20 cellular contexts compared by ENCODE assay signal in genomic region chr7:106776618-106777347, GRCh38.
DNase-seq lines count a peak whose midpoint lies in the region; ATAC-seq, FAIRE-seq and TF ChIP-seq lines count a peak whose summit lies in the region.
"Had no signal": no experiment of that assay in that cellular context is flagged by ENCODE, and none has a peak within 500 bp of the region (broad histone marks: within the 10 kb centered on the region; RNA-seq: fewer than 3 reads in every experiment).

No MANE protein-coding gene starts in this region.

- H4K20me1 ChIP-seq in IMR-90 (ENCODE audit: insufficient read depth, low read length) (no peaks in the 10 kb centered on the region), K562 (replicated peaks; ENCODE audit: control insufficient read depth, insufficient read depth, low read length) (no peaks in the 10 kb centered on the region)
- H4K20me1 ChIP-seq: BLaER1 had no signal

- H2BK120ac ChIP-seq in IMR-90 (ENCODE audit: low read depth, low read length): peak overlapping the region; percentile 100

- intact Hi-C loops in IMR-90 (cut with micrococcal nuclease): no loop called here
- intact Hi-C loops in K562 (cut with micrococcal nuclease): loop anchor here (10.0 kb wide), 1 partner anchor 492 kb away; the partner anchor contains the start of gene NAMPT
- intact Hi-C loops in CD4-positive, alpha-beta T cell (cut with DNase I, micrococcal nuclease): no loop called here

- BruUV-seq in IMR-90 (replicated peaks; lab: Mats Ljungman, UMichigan): no TSS peak
- no TSS peak for BruUV-seq in K562 (replicated peaks; lab: Mats Ljungman, UMichigan)

- H3K56ac ChIP-seq in IMR-90 (ENCODE audit: extremely low read depth, insufficient read depth, low read length): no peak overlapping the region

- peak overlapping the region; percentile 96; the same call in 2 of the 3 replicates for H2BK15ac ChIP-seq in IMR-90 (ENCODE audit: low read depth, low read length)

- peaks cover 69% of the 10 kb centered on the region for H3K79me2 ChIP-seq in K562 (ENCODE audit: control insufficient read depth, insufficient read depth, low read length)

- H4K91ac ChIP-seq in IMR-90 (ENCODE audit: insufficient read depth, low read depth, low read length): peak overlapping the region; percentile 96

- H3K4me3 Mint-ChIP-seq in activated T-cell treated with anti-CD3 and anti-CD28 coated beads, Interleukin-2, amount 50 U/mL, for 72 hours: no peak overlapping the region
- H3K4me3 Mint-ChIP-seq in nephron progenitor cell: no peak overlapping the region
- no peak overlapping the region for H3K4me3 Mint-ChIP-seq in CD4-positive, alpha-beta T cell
- H3K4me3 Mint-ChIP-seq: CD4-positive, CD25-positive, alpha-beta regulatory T cell had no signal

- dilution Hi-C loops in IMR-90 (cut with HindIII; ENCODE audit: low sequenced_read_pairs, unreplicated experiment): no loop called here

- peaks cover 47% of the 10 kb centered on the region for H3K4me1 Mint-ChIP-seq in activated T-cell treated with anti-CD3 and anti-CD28 coated beads, Interleukin-2, amount 50 U/mL, for 72 hours (ENCODE audit: low read depth)
- H3K4me1 Mint-ChIP-seq in nephron progenitor cell: no peaks in the 10 kb centered on the region
- no peaks in the 10 kb centered on the region for H3K4me1 Mint-ChIP-seq in CD4-positive, alpha-beta T cell (ENCODE audit: low read depth)

- peak overlapping the region; percentile 100; the same call in 1 of the 2 replicates for H2BK20ac ChIP-seq in IMR-90 (ENCODE audit: low read depth, low read length)

- H3K27me3 Mint-ChIP-seq in activated T-cell treated with anti-CD3 and anti-CD28 coated beads, Interleukin-2, amount 50 U/mL, for 72 hours (ENCODE audit: low read depth): no peaks in the 10 kb centered on the region
- peaks cover 8% of the 10 kb centered on the region for H3K27me3 Mint-ChIP-seq in nephron progenitor cell (ENCODE audit: low read depth, poor library complexity)
- H3K27me3 Mint-ChIP-seq in CD4-positive, alpha-beta T cell: peaks cover 5% of the 10 kb centered on the region

- TF ChIP-seq EP300 in K562 (IDR thresholded peaks at IDR 0.05; ENCODE audit: low read length): no peak

- H3K9me1 ChIP-seq in IMR-90 (ENCODE audit: insufficient read depth, low read length) (peaks cover 4% of the 10 kb centered on the region), K562 (ENCODE audit: control insufficient read depth, insufficient read depth, low read length) (no peaks in the 10 kb centered on the region)

- ATAC-seq in activated T-cell treated with anti-CD3 and anti-CD28 coated beads, Interleukin-2, amount 50 U/mL, for 72 hours (replicated peaks in 1 of 2): no peak
- ATAC-seq in IMR-90 (ENCODE audit: low read depth) (no peak), K562 (no peak)
- no peak for ATAC-seq in CD4-positive, alpha-beta T cell (ENCODE audit: poor library complexity)
- ATAC-seq: GM12878, Right ventricle myocardium inferior had no signal

- H3K14ac ChIP-seq in IMR-90 (replicated peaks; ENCODE audit: low read depth, low read length): peak overlapping the region; percentile 95

- H4K8ac ChIP-seq in IMR-90 (ENCODE audit: low read depth in 2 of 2, low read length in 2 of 2): peak overlapping the region in 1 of 2 experiments; percentile 70; a peak in 2 of 4 replicates

- H3K27ac ChIP-seq in IMR-90 (ENCODE audit: insufficient read depth, low read length) (no peak overlapping the region), K562 (ENCODE audit: extremely low read depth, low read depth, low read length) (peak overlapping the region; percentile 94)
- no peak overlapping the region for H3K27ac ChIP-seq in CD4-positive, alpha-beta T cell (ENCODE audit: low read depth, low read length)
- H3K27ac ChIP-seq: BLaER1 had no signal

- peak overlapping the region; percentile 60; the same call in 1 of the 2 replicates for H4K5ac ChIP-seq in IMR-90 (ENCODE audit: low read depth, low read length)

- H3K9me3 ChIP-seq in IMR-90 (ENCODE audit: control insufficient read depth, insufficient read depth, low read length) (no peaks in the 10 kb centered on the region), K562 (replicated peaks; ENCODE audit: control insufficient read depth, insufficient read depth, low read depth, low read length) (peaks cover 6% of the 10 kb centered on the region)
- no peaks in the 10 kb centered on the region for H3K9me3 ChIP-seq in CD4-positive, alpha-beta T cell (ENCODE audit: control insufficient read depth, low read length)
- H3K9me3 ChIP-seq: BLaER1 had no signal

- H2AK9ac ChIP-seq in IMR-90 (replicated peaks; ENCODE audit: low read depth, low read length, poor library complexity): no peak overlapping the region

- peak overlapping the region; percentile 78; the same call in 1 of the 2 replicates for H3K4ac ChIP-seq in IMR-90 (ENCODE audit: low read depth, low read length)

- no CpG with 5 or more reads among the region's 4 CpGs for WGBS in IMR-90 (ENCODE audit: extremely low coverage in 2 of 2, insufficient read length in 1 of 2), 2 experiments
- 95% methylated on average over 4 of the region's 4 CpGs for WGBS in K562 (ENCODE audit: insufficient coverage, low coverage, missing lambda C conversion rate)

- H3K36me3 ChIP-seq in IMR-90 (ENCODE audit: control insufficient read depth, insufficient read depth, low read length) (no peaks in the 10 kb centered on the region), K562 (ENCODE audit: control insufficient read depth, insufficient read depth, low read length) (peaks cover 53% of the 10 kb centered on the region)
- H3K36me3 ChIP-seq: BLaER1 had no signal

- peak overlapping the region; percentile 99 for H2BK5ac ChIP-seq in IMR-90 (ENCODE audit: low read depth, low read length, poor library complexity, severe bottlenecking)

- TF ChIP-seq CTCF in IMR-90 (conservative IDR thresholded peaks at IDR 0.05; ENCODE audit: low read depth, low read length) (no peak), K562 (IDR thresholded peaks at IDR 0.05 in 2 of 3, conservative IDR thresholded peaks at IDR 0.05 in 1 of 3; ENCODE audit: insufficient read depth in 2 of 3, low read depth in 1 of 3, low read length in 3 of 3) (no peak), nephron progenitor cell (IDR thresholded peaks at IDR 0.05) (no peak)
- no peak for TF ChIP-seq CTCF in CD4-positive, alpha-beta T cell (IDR thresholded peaks at IDR 0.05)

- H2AK5ac ChIP-seq in IMR-90 (ENCODE audit: low read depth, low read length): peak overlapping the region; percentile 86

- H2AFZ ChIP-seq in IMR-90 (replicated peaks; ENCODE audit: low read length, poor library complexity) (no peak overlapping the region), K562 (ENCODE audit: low read depth, low read length) (no peak overlapping the region)

- peaks cover 0 to 20% of the 10 kb centered on the region in 2 experiments; a peak in 1 of 4 replicates for H3K79me1 ChIP-seq in IMR-90 (ENCODE audit: low read depth in 1 of 2, low read length in 2 of 2)

- no peak for TF ChIP-seq RAD21 in IMR-90 (IDR thresholded peaks at IDR 0.05; ENCODE audit: low read length)
- no peak for TF ChIP-seq RAD21 in K562 (CRISPR knock-in tag; conservative IDR thresholded peaks at IDR 0.05 in 1 of 2, IDR thresholded peaks at IDR 0.05 in 1 of 2)

- peak overlapping the region; percentile 43; the same call in 1 of the 2 replicates for H3K18ac ChIP-seq in IMR-90 (ENCODE audit: low read depth, low read length)

- H3K4me2 ChIP-seq in IMR-90 (ENCODE audit: low read depth, low read length) (no peak overlapping the region), K562 (ENCODE audit: insufficient read depth, low read length) (peak overlapping the region; percentile 90)
- H3K4me2 ChIP-seq: BLaER1 had no signal

- H3K4me3 ChIP-seq in IMR-90 (ENCODE audit: insufficient read depth, low read depth, low read length) (no peak overlapping the region), K562 (peak overlapping the region; percentile 43)
- H3K4me3 ChIP-seq: BLaER1, GM12878 had no signal

- DNase-seq in activated T-cell treated with anti-CD3 and anti-CD28 coated beads, Interleukin-2, amount 50 U/mL, for 72 hours: no peak
- DNase-seq in activated T-cell treated with anti-CD3 and anti-CD28 coated beads, Interleukin-2, amount 50 U/mL, for 48 hours: no peak
- DNase-seq in IMR-90 (no peak), K562 (ENCODE audit: extremely low read depth in 1 of 4, low spot score in 3 of 4) (peak in 1 of 4 experiments; percentile 41), nephron progenitor cell (no peak), NCI-H1092 (lab: John Stamatoyannopoulos, UW) (no peak)
- no peak for DNase-seq in stimulated activated CD4-positive, alpha-beta T cell treated with anti-CD3 and anti-CD28 coated beads, Interleukin-4, amount 100 ng/mL, for 1 hour
- no peak for DNase-seq in CD4-positive, alpha-beta T cell
- DNase-seq: 8988T; CD4-positive, CD25-positive, alpha-beta regulatory T cell; HCEC 1CT; Kasumi-1; NCI-H2029; NCI-H446; NCI-H524 treated with DMSO at 0.1 percent for 48 hours; NCI-H774 had no signal

- H3K4me1 ChIP-seq in IMR-90 (ENCODE audit: control insufficient read depth, insufficient read depth, low read length) (peaks cover 22% of the 10 kb centered on the region), K562 (replicated peaks in 1 of 2; ENCODE audit: control insufficient read depth in 2 of 2, insufficient read depth in 2 of 2, low read length in 2 of 2) (peaks cover 12 to 65% of the 10 kb centered on the region in 2 experiments; a peak in 4 of 5 replicates)
- H3K4me1 ChIP-seq: BLaER1 had no signal

- CTCF ChIA-PET in IMR-90 (lab: Yijun Ruan, JAX) (no interaction called here), K562 (lab: Yijun Ruan, JAX; ENCODE audit: low intra/inter-chr PET ratio) (interaction anchor here (0.7 to 0.9 kb wide), 2 partner anchors 116 to 117 kb away, joined by 3 read pairs; partner anchors contain the start of gene CCDC71L)
- CTCF ChIA-PET in CD4-positive, alpha-beta T cell (lab: Charles Lee): no interaction called here

- in situ Hi-C loops in IMR-90 (cut with MboI; ENCODE audit: low sequenced_read_pairs) (no loop called here), K562 (cut with MboI) (no loop called here)

- no peak for FAIRE-seq in K562 (lab: Jason Lieb, UNC)
- FAIRE-seq: GM12878, H1 had no signal

- POLR2A ChIA-PET in IMR-90 (lab: Charles Lee; ENCODE audit: unreplicated experiment): no interaction called here
- POLR2A ChIA-PET in K562 (lab: Yijun Ruan, JAX): interaction anchor here (0.6 to 2.6 kb wide), 7 partner anchors 16 to 298 kb away, joined by 3 to 11 read pairs (median 5); no protein-coding TSS in a partner anchor
- POLR2A ChIA-PET in CD4-positive, alpha-beta T cell (lab: Charles Lee): no interaction called here

- H3K23ac ChIP-seq in IMR-90 (ENCODE audit: low read depth, low read length): no peak overlapping the region; the same call in 1 of the 2 replicates

- TF ChIP-seq POLR2A in IMR-90 (IDR thresholded peaks at IDR 0.05; ENCODE audit: low read depth, low read length) (no peak), K562 (conservative IDR thresholded peaks at IDR 0.05) (0 out of 2 replicates have a peak, but pooled peaks have one; percentile 9)

- peaks cover 8 to 10% of the 10 kb centered on the region in 2 donors for H3K9me3 Mint-ChIP-seq in activated T-cell treated with anti-CD3 and anti-CD28 coated beads, Interleukin-2, amount 50 U/mL, for 72 hours
- H3K9me3 Mint-ChIP-seq in nephron progenitor cell: peaks cover 8% of the 10 kb centered on the region
- no peaks in the 10 kb centered on the region for H3K9me3 Mint-ChIP-seq in CD4-positive, alpha-beta T cell
- H3K9me3 Mint-ChIP-seq: CD4-positive, CD25-positive, alpha-beta regulatory T cell had no signal

- H3K9ac ChIP-seq in IMR-90 (ENCODE audit: low read depth, low read length): no peak overlapping the region
- H3K9ac ChIP-seq in K562 (ENCODE audit: insufficient read depth in 1 of 2, low read depth in 2 of 2, low read length in 2 of 2): peak overlapping the region; percentile 18 to 96; a peak in 3 of 4 replicates
- H3K9ac ChIP-seq: BLaER1 had no signal

- H3K27ac Mint-ChIP-seq in activated T-cell treated with anti-CD3 and anti-CD28 coated beads, Interleukin-2, amount 50 U/mL, for 72 hours: peak overlapping the region; percentile 44
- peak overlapping the region; percentile 21 for H3K27ac Mint-ChIP-seq in nephron progenitor cell
- no peak overlapping the region for H3K27ac Mint-ChIP-seq in CD4-positive, alpha-beta T cell
- H3K27ac Mint-ChIP-seq: CD4-positive, CD25-positive, alpha-beta regulatory T cell had no signal

- H3K27me3 ChIP-seq in IMR-90 (ENCODE audit: control insufficient read depth, insufficient read depth, low read length): no peaks in the 10 kb centered on the region
- H3K27me3 ChIP-seq in K562 (ENCODE audit: control insufficient read depth in 2 of 2, insufficient read depth in 2 of 2, low read length in 2 of 2): no peaks in the 10 kb centered on the region
- H3K27me3 ChIP-seq in CD4-positive, alpha-beta T cell (ENCODE audit: control insufficient read depth, insufficient read depth, low read length): no peaks in the 10 kb centered on the region
- H3K27me3 ChIP-seq: BLaER1 had no signal

- H3K36me3 Mint-ChIP-seq in activated T-cell treated with anti-CD3 and anti-CD28 coated beads, Interleukin-2, amount 50 U/mL, for 72 hours (ENCODE audit: insufficient read depth in 2 of 2): peaks cover 7 to 13% of the 10 kb centered on the region in 2 donors
- H3K36me3 Mint-ChIP-seq in nephron progenitor cell (ENCODE audit: low read depth): no peaks in the 10 kb centered on the region
- H3K36me3 Mint-ChIP-seq in CD4-positive, alpha-beta T cell (ENCODE audit: low read depth): no peaks in the 10 kb centered on the region
- H3K36me3 Mint-ChIP-seq: CD4-positive, CD25-positive, alpha-beta regulatory T cell had no signal
